In genomic region chr13:111650626-111651025, GRCh38 we compare ENCODE assay signal across 25 cellular contexts.
"Had no signal": no experiment of that assay in that cellular context is flagged by ENCODE, and none has a peak within 500 bp of the region (broad histone marks: within the 10 kb centered on the region; RNA-seq: fewer than 3 reads in every experiment).

No MANE protein-coding gene starts in this region.

- H3K4me1 ChIP-seq: foreskin keratinocyte, gastroesophageal sphincter, heart left ventricle, left lung, neural progenitor cell, psoas muscle, sigmoid colon, tibial nerve, upper lobe of right lung, vagina had no signal

- H3K4me3 ChIP-seq: dorsolateral prefrontal cortex, gastroesophageal sphincter, heart left ventricle, hepatocyte, left lung, mucosa of descending colon, neural progenitor cell, psoas muscle, sigmoid colon, thoracic aorta, tibial nerve, upper lobe of right lung, vagina had no signal

- H3K27ac ChIP-seq: dorsolateral prefrontal cortex, epithelial cell of prostate, foreskin keratinocyte, gastroesophageal sphincter, heart left ventricle, hepatocyte, left lung, neural progenitor cell, psoas muscle, sigmoid colon, thoracic aorta, tibial nerve, upper lobe of right lung, vagina had no signal

- H3K9me3 ChIP-seq: gastroesophageal sphincter, heart left ventricle, left lung, mucosa of descending colon, psoas muscle, sigmoid colon, thoracic aorta, tibial nerve, upper lobe of right lung, vagina had no signal

- ATAC-seq: esophagus mucosa; foreskin keratinocyte; gastroesophageal sphincter; heart left ventricle; left cardiac atrium; left lung; mucosa of descending colon; psoas muscle; right cardiac atrium; stimulated activated naive B cell treated with anti-CD40 and anti-IgM and Interleukin-4, amounts not matched to agents 10 μg/mL and 1 μg/mL and 100 μg/mL, for 72 hours; upper lobe of right lung had no signal

- DNase-seq: effector CD8-positive, alpha-beta T cell; endodermal cell; foreskin keratinocyte; heart left ventricle; left cardiac atrium; left lung; mesenchymal stem cell; mucosa of descending colon; naive B cell; posterior cingulate gyrus; psoas muscle; right cardiac atrium; sigmoid colon; stimulated activated CD4-positive, alpha-beta T cell treated with anti-CD3 and anti-CD28 coated beads, Interleukin-4, amount 100 ng/mL, for 4 hours; stimulated activated naive B cell treated with anti-CD40 and anti-IgM and Interleukin-4, amounts not matched to agents 10 μg/mL and 1 μg/mL and 100 μg/mL, for 72 hours; upper lobe of right lung had no signal

- H3K36me3 ChIP-seq: gastroesophageal sphincter, heart left ventricle, left lung, neural progenitor cell, sigmoid colon, thoracic aorta, tibial nerve, upper lobe of right lung, vagina had no signal

- H3K27me3 ChIP-seq: foreskin keratinocyte, vagina had no signal
